Comparison of ENCODE assay signal across 16 cellular contexts in genomic region chr7:29968683-29969457, GRCh38. TPM values are rescaled to one million over a fixed set of nuclear protein-coding genes. Genes with fewer than 3 reads are reported as not detected.
DNase-seq lines count a peak whose midpoint lies in the region; ATAC-seq and TF ChIP-seq lines count a peak whose summit lies in the region.
"Had no signal": no experiment of that assay in that cellular context is flagged by ENCODE, and none has a peak within 500 bp of the region (broad histone marks: within the 10 kb centered on the region; RNA-seq: fewer than 3 reads in every experiment).

No MANE protein-coding gene starts in this region.

- H3K56ac ChIP-seq in IMR-90 (ENCODE audit: extremely low read depth, insufficient read depth, low read length): no peak overlapping the region

- BruUV-seq in IMR-90 (replicated peaks; lab: Mats Ljungman, UMichigan): no TSS peak

- H2AK9ac ChIP-seq in IMR-90 (replicated peaks; ENCODE audit: low read depth, low read length, poor library complexity): peak overlapping the region; percentile 1

- H4K20me1 ChIP-seq in IMR-90 (ENCODE audit: insufficient read depth, low read length) (peaks cover 59% of the 10 kb centered on the region), smooth muscle cell (ENCODE audit: low read depth) (peaks cover 91% of the 10 kb centered on the region)

- H3K14ac ChIP-seq in IMR-90 (replicated peaks; ENCODE audit: low read depth, low read length): no peak overlapping the region

- dilution Hi-C loops in IMR-90 (cut with HindIII; ENCODE audit: low sequenced_read_pairs, unreplicated experiment): no loop called here

- no peak for TF ChIP-seq RAD21 in IMR-90 (IDR thresholded peaks at IDR 0.05; ENCODE audit: low read length)

- no peak for TF ChIP-seq POLR2A in IMR-90 (IDR thresholded peaks at IDR 0.05; ENCODE audit: low read depth, low read length)

- H3K9me3 ChIP-seq in IMR-90 (ENCODE audit: control insufficient read depth, insufficient read depth, low read length): no peaks in the 10 kb centered on the region
- H3K9me3 ChIP-seq in smooth muscle cell (replicated peaks; ENCODE audit: low read depth): no peaks in the 10 kb centered on the region

- CTCF ChIA-PET in IMR-90 (lab: Yijun Ruan, JAX): interaction anchor here (0.6 kb wide), 1 partner anchor 16 kb away, joined by 3 read pairs; no protein-coding TSS in a partner anchor
- CTCF ChIA-PET in activated CD8-positive, alpha-beta memory T cell treated with anti-CD3 and anti-CD28 coated beads, Interleukin-2, amount 10 ng/mL, durations not matched to agents 7 days and 5 days (lab: Charles Lee): no interaction called here

- H3K27ac ChIP-seq in IMR-90 (ENCODE audit: insufficient read depth, low read length) (no peak overlapping the region), smooth muscle cell (ENCODE audit: low read depth) (peak overlapping the region; percentile 36)

- no peak overlapping the region for H3K4ac ChIP-seq in IMR-90 (ENCODE audit: low read depth, low read length)

- peak; percentile 75 for ATAC-seq in IMR-90 (ENCODE audit: low read depth)
- ATAC-seq in activated CD8-positive, alpha-beta memory T cell treated with anti-CD3 and anti-CD28 coated beads, Interleukin-2, amount 10 ng/mL, durations not matched to agents 7 days and 5 days: no peak

- H3K9ac ChIP-seq in IMR-90 (ENCODE audit: low read depth, low read length) (no peak overlapping the region), smooth muscle cell (ENCODE audit: low read depth) (no peak overlapping the region)

- WGBS in IMR-90 (ENCODE audit: extremely low coverage in 2 of 2, insufficient read length in 1 of 2), 2 experiments: 52% methylated on average over 5 of the region's 12 CpGs; no CpG with 5 or more reads in 1 of the 2 experiments
- WGBS in smooth muscle cell (ENCODE audit: low lambda C conversion rate): 39% methylated on average over 12 of the region's 12 CpGs

- H2BK20ac ChIP-seq in IMR-90 (ENCODE audit: low read depth, low read length): no peak overlapping the region

- no peak overlapping the region for H3K4me3 Mint-ChIP-seq in activated CD8-positive, alpha-beta memory T cell treated with anti-CD3 and anti-CD28 coated beads, Interleukin-2, amount 10 ng/mL, durations not matched to agents 7 days and 5 days
- H3K4me3 Mint-ChIP-seq in endothelial cell (ENCODE audit: unreplicated experiment): no peak overlapping the region
- H3K4me3 Mint-ChIP-seq: stimulated activated naive CD8-positive, alpha-beta T cell treated with anti-CD3 and anti-CD28 coated beads, Interleukin-15, Interleukin-2, amounts not matched to agents 100 ng/mL and 50 ng/mL, for 24 hours had no signal

- H4K5ac ChIP-seq in IMR-90 (ENCODE audit: low read depth, low read length): no peak overlapping the region

- H2AK5ac ChIP-seq in IMR-90 (ENCODE audit: low read depth, low read length): no peak overlapping the region

- intact Hi-C loops in IMR-90 (cut with micrococcal nuclease): no loop called here

- peaks cover 36 to 73% of the 10 kb centered on the region in 2 experiments for H3K79me1 ChIP-seq in IMR-90 (ENCODE audit: low read depth in 1 of 2, low read length in 2 of 2)

- H3K9me3 Mint-ChIP-seq in activated CD8-positive, alpha-beta memory T cell treated with anti-CD3 and anti-CD28 coated beads, Interleukin-2, amount 10 ng/mL, durations not matched to agents 7 days and 5 days (ENCODE audit: low read depth): no peaks in the 10 kb centered on the region
- no peaks in the 10 kb centered on the region for H3K9me3 Mint-ChIP-seq in endothelial cell (ENCODE audit: unreplicated experiment)
- H3K9me3 Mint-ChIP-seq: stimulated activated naive CD8-positive, alpha-beta T cell treated with anti-CD3 and anti-CD28 coated beads, Interleukin-15, Interleukin-2, amounts not matched to agents 100 ng/mL and 50 ng/mL, for 24 hours; T-cell had no signal

- peaks cover 4% of the 10 kb centered on the region; the same call in 1 of the 2 replicates for H3K4me1 ChIP-seq in IMR-90 (ENCODE audit: control insufficient read depth, insufficient read depth, low read length)
- H3K4me1 ChIP-seq in smooth muscle cell (ENCODE audit: low read depth): peaks cover 14% of the 10 kb centered on the region

- H3K36me3 Mint-ChIP-seq in activated CD8-positive, alpha-beta memory T cell treated with anti-CD3 and anti-CD28 coated beads, Interleukin-2, amount 10 ng/mL, durations not matched to agents 7 days and 5 days: no peaks in the 10 kb centered on the region
- H3K36me3 Mint-ChIP-seq in endothelial cell (ENCODE audit: low read depth, unreplicated experiment): peaks cover 6% of the 10 kb centered on the region
- H3K36me3 Mint-ChIP-seq: T-cell had no signal

- no peak for TF ChIP-seq CTCF in IMR-90 (conservative IDR thresholded peaks at IDR 0.05; ENCODE audit: low read depth, low read length)
- TF ChIP-seq CTCF in smooth muscle cell (IDR thresholded peaks at IDR 0.05; ENCODE audit: borderline replicate concordance, insufficient read depth, poor library complexity, severe bottlenecking): no peak
- TF ChIP-seq CTCF in endothelial cell (IDR thresholded peaks at IDR 0.05; ENCODE audit: unreplicated experiment): no peak

- H3K27me3 ChIP-seq in IMR-90 (ENCODE audit: control insufficient read depth, insufficient read depth, low read length) (no peaks in the 10 kb centered on the region), smooth muscle cell (ENCODE audit: low read depth) (no peaks in the 10 kb centered on the region)

- H3K9me1 ChIP-seq in IMR-90 (ENCODE audit: insufficient read depth, low read length): peaks cover 14% of the 10 kb centered on the region

- peaks cover 49% of the 10 kb centered on the region for H3K27me3 Mint-ChIP-seq in activated CD8-positive, alpha-beta memory T cell treated with anti-CD3 and anti-CD28 coated beads, Interleukin-2, amount 10 ng/mL, durations not matched to agents 7 days and 5 days
- H3K27me3 Mint-ChIP-seq in endothelial cell (ENCODE audit: unreplicated experiment): peaks cover 2% of the 10 kb centered on the region
- H3K27me3 Mint-ChIP-seq: stimulated activated naive CD8-positive, alpha-beta T cell treated with anti-CD3 and anti-CD28 coated beads, Interleukin-15, Interleukin-2, amounts not matched to agents 100 ng/mL and 50 ng/mL, for 24 hours had no signal

- POLR2A ChIA-PET in IMR-90 (lab: Charles Lee; ENCODE audit: unreplicated experiment): no interaction called here

- no peak overlapping the region for H4K91ac ChIP-seq in IMR-90 (ENCODE audit: insufficient read depth, low read depth, low read length)

- no peak overlapping the region for H4K8ac ChIP-seq in IMR-90 (ENCODE audit: low read depth in 2 of 2, low read length in 2 of 2)

- H3K4me3 ChIP-seq in IMR-90 (ENCODE audit: insufficient read depth, low read depth, low read length): no peak overlapping the region
- no peak overlapping the region for H3K4me3 ChIP-seq in smooth muscle cell

- H3F3A ChIP-seq in smooth muscle cell (ENCODE audit: low read depth): peaks cover 11% of the 10 kb centered on the region

- no peak overlapping the region for H2AFZ ChIP-seq in IMR-90 (replicated peaks; ENCODE audit: low read length, poor library complexity)
- H2AFZ ChIP-seq in smooth muscle cell (ENCODE audit: low read depth): no peak overlapping the region

- in situ Hi-C loops in IMR-90 (cut with MboI; ENCODE audit: low sequenced_read_pairs): no loop called here

- peaks cover 17% of the 10 kb centered on the region for H3K36me3 ChIP-seq in IMR-90 (ENCODE audit: control insufficient read depth, insufficient read depth, low read length)
- H3K36me3 ChIP-seq in smooth muscle cell (ENCODE audit: low read depth): peaks cover 3% of the 10 kb centered on the region

- H3K4me1 Mint-ChIP-seq in activated CD8-positive, alpha-beta memory T cell treated with anti-CD3 and anti-CD28 coated beads, Interleukin-2, amount 10 ng/mL, durations not matched to agents 7 days and 5 days: peaks cover 7% of the 10 kb centered on the region
- H3K4me1 Mint-ChIP-seq in endothelial cell (ENCODE audit: unreplicated experiment): peaks cover 11% of the 10 kb centered on the region

- no peak overlapping the region for H2BK5ac ChIP-seq in IMR-90 (ENCODE audit: low read depth, low read length, poor library complexity, severe bottlenecking)

- no peak overlapping the region for H2BK15ac ChIP-seq in IMR-90 (ENCODE audit: low read depth, low read length)

- no peak overlapping the region for H2BK120ac ChIP-seq in IMR-90 (ENCODE audit: low read depth, low read length)

- H3K27ac Mint-ChIP-seq in activated CD8-positive, alpha-beta memory T cell treated with anti-CD3 and anti-CD28 coated beads, Interleukin-2, amount 10 ng/mL, durations not matched to agents 7 days and 5 days: no peak overlapping the region
- no peak overlapping the region for H3K27ac Mint-ChIP-seq in endothelial cell (ENCODE audit: unreplicated experiment)
- H3K27ac Mint-ChIP-seq: stimulated activated naive CD8-positive, alpha-beta T cell treated with anti-CD3 and anti-CD28 coated beads, Interleukin-15, Interleukin-2, amounts not matched to agents 100 ng/mL and 50 ng/mL, for 24 hours; T-cell had no signal

- DNase-seq in IMR-90: peak; percentile 91
- peak; percentile 78 for DNase-seq in astrocyte of the hippocampus (ENCODE audit: low read depth, low spot score)
- peak; percentile 94 for DNase-seq in iris pigment epithelial cell (ENCODE audit: low read depth)
- no peak for DNase-seq in smooth muscle cell (lab: John Stamatoyannopoulos, UW; ENCODE audit: unreplicated experiment)
- no peak for DNase-seq in activated CD8-positive, alpha-beta memory T cell treated with anti-CD3 and anti-CD28 coated beads, Interleukin-2, amount 10 ng/mL, durations not matched to agents 7 days and 5 days
- no peak for DNase-seq in endothelial cell (ENCODE audit: low spot score)
- no peak for DNase-seq in NCI-H2107 treated with DMSO at 0.1 percent for 48 hours (lab: John Stamatoyannopoulos, UW; ENCODE audit: unreplicated experiment)
- no peak for DNase-seq in NCI-H524 treated with DMSO at 0.1 percent for 48 hours (lab: John Stamatoyannopoulos, UW)
- DNase-seq: activated CD4-positive, alpha-beta T cell treated with anti-CD3 and anti-CD28 coated beads, Interleukin-2, amount 50 U/mL, for 4 hours; activated naive CD4-positive, alpha-beta T cell treated with anti-CD3 and anti-CD28 coated beads, Interleukin-2, amount 50 U/mL, for 16 hours; Calu3; NCI-H1092; NCI-H774; stimulated activated CD4-positive, alpha-beta T cell treated with anti-CD3 and anti-CD28 coated beads, Interleukin-2, amount 100 ng/mL, for 24 hours; T-cell had no signal

- H3K4me2 ChIP-seq in IMR-90 (ENCODE audit: low read depth, low read length) (peak overlapping the region; percentile 11), smooth muscle cell (peak overlapping the region; percentile 17)

- H3K23ac ChIP-seq in IMR-90 (ENCODE audit: low read depth, low read length): 0 out of 2 replicates have a peak overlapping the region, but pooled peaks have one; percentile 44

- H3K79me2 ChIP-seq in smooth muscle cell (ENCODE audit: low read depth): peaks cover 70% of the 10 kb centered on the region

- no peak overlapping the region for H3K18ac ChIP-seq in IMR-90 (ENCODE audit: low read depth, low read length)

RNA-seq across cellular contexts. Expression of gene SCRN1, which starts 20.7 kb away (rescaled TPM):
- total RNA-seq in IMR-90 (2012; rRNA removed) (124 and 141 TPM in 2 replicates), smooth muscle cell (84.9 and 93.0 TPM in 2 replicates), endothelial cell (ENCODE audit: unreplicated experiment) (64.4 TPM)
- polyA plus RNA-seq in IMR-90 (2012; rRNA removed) (49.2 and 57.1 TPM in 2 replicates), smooth muscle cell (58.7 and 67.5 TPM in 2 replicates)
- 22.1 and 25.6 TPM in 2 replicates for polyA plus RNA-seq in IMR-90 (2012; cell fraction: cytosol; rRNA removed)
- 18.4 and 54.4 TPM in 2 replicates for polyA plus RNA-seq in IMR-90 (2012; cell fraction: nucleus; rRNA removed; ENCODE audit: low replicate concordance)
- 1 to 10 TPM; 3.5 to 4.9 TPM for total RNA-seq in activated CD8-positive, alpha-beta memory T cell treated with anti-CD3 and anti-CD28 coated beads, Interleukin-2, amount 10 ng/mL, durations not matched to agents 7 days and 5 days

RNA-seq across cellular contexts. Expression of gene FKBP14, which starts 57.6 kb away (rescaled TPM):
- total RNA-seq in IMR-90 (2012; rRNA removed) (27.1 and 45.0 TPM in 2 replicates), smooth muscle cell (111 and 153 TPM in 2 replicates), endothelial cell (ENCODE audit: unreplicated experiment) (15.1 TPM)
- polyA plus RNA-seq in IMR-90 (2012; rRNA removed) (21.8 and 26.3 TPM in 2 replicates), smooth muscle cell (74.2 and 90.1 TPM in 2 replicates)
- polyA plus RNA-seq in IMR-90 (2012; cell fraction: cytosol; rRNA removed): 5.9 and 7.5 TPM in 2 replicates
- polyA plus RNA-seq in IMR-90 (2012; cell fraction: nucleus; rRNA removed; ENCODE audit: low replicate concordance): 1.6 and 9.7 TPM in 2 replicates
- total RNA-seq in activated CD8-positive, alpha-beta memory T cell treated with anti-CD3 and anti-CD28 coated beads, Interleukin-2, amount 10 ng/mL, durations not matched to agents 7 days and 5 days: 1 to 10 TPM; 5.2 to 6.4 TPM

RNA-seq across cellular contexts. Expression of gene PLEKHA8, which starts 59.3 kb away (rescaled TPM):
- total RNA-seq in IMR-90 (2012; rRNA removed): 9.7 and 13.6 TPM in 2 replicates
- polyA plus RNA-seq in IMR-90 (2012; rRNA removed): 2.9 and 3.6 TPM in 2 replicates
- 0.76 and 0.88 TPM in 2 replicates for polyA plus RNA-seq in IMR-90 (2012; cell fraction: cytosol; rRNA removed)
- polyA plus RNA-seq in IMR-90 (2012; cell fraction: nucleus; rRNA removed; ENCODE audit: low replicate concordance): 1.0 and 5.6 TPM in 2 replicates
- total RNA-seq in smooth muscle cell: 20.4 and 24.7 TPM in 2 replicates
- polyA plus RNA-seq in smooth muscle cell: 10.0 and 14.6 TPM in 2 replicates
- total RNA-seq in activated CD8-positive, alpha-beta memory T cell treated with anti-CD3 and anti-CD28 coated beads, Interleukin-2, amount 10 ng/mL, durations not matched to agents 7 days and 5 days: 10 to 100 TPM; 10.8 to 10.9 TPM
- 43.8 TPM for total RNA-seq in endothelial cell (ENCODE audit: unreplicated experiment)

Comparison
In these comparisons a context has a peak if more than half of its experiments do, and no peak if none do; other contexts are left out.
1. DNase-seq: peak in IMR-90 (single experiment), astrocyte of the hippocampus (single experiment) and iris pigment epithelial cell (single experiment); none in smooth muscle cell (single experiment), activated CD8-positive, alpha-beta memory T cell treated with anti-CD3 and anti-CD28 coated beads, Interleukin-2, amount 10 ng/mL, durations not matched to agents 7 days and 5 days (single experiment), endothelial cell (single experiment), NCI-H2107 treated with DMSO at 0.1 percent for 48 hours (single experiment) and NCI-H524 treated with DMSO at 0.1 percent for 48 hours (single experiment).
2. RNA of gene SCRN1, which starts 20.7 kb away (total RNA-seq): 124 to 141 TPM in IMR-90, 84.9 to 93.0 TPM in smooth muscle cell and 64.4 TPM in endothelial cell (single experiment); 3.5 to 4.9 TPM in activated CD8-positive, alpha-beta memory T cell treated with anti-CD3 and anti-CD28 coated beads, Interleukin-2, amount 10 ng/mL, durations not matched to agents 7 days and 5 days; every median in the first group is over 10 times any median in the second.